Comparison of ENCODE assay signal across 1 cellular context in the genomic region with DNA sequence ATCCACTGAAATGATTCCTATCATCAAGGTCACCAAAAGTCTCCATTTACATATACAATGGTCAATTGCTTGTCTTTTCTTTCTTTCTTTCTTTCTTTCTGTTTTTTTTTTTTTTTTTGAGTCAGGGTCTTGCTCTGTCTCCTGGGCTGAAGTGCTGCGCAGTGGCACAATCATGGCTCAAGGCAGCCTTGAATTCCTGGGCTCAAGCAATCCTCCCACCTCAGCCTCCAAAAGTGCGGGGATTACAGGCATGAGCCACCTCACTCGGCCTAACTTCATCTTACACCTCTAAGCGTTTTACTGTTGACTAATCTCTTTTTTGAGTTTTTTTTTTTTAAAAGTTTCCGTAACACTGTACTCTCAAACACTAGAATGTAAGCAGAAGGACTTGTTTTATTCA.
TF ChIP-seq lines count a peak whose summit lies in the region.

No MANE protein-coding gene starts in this region.

TF ChIP-seq in WTC11, 78 proteins besides CTCF, POLR2A, EP300 and RAD21 (continued from another document):
- TF ChIP-seq, protein P1, sequence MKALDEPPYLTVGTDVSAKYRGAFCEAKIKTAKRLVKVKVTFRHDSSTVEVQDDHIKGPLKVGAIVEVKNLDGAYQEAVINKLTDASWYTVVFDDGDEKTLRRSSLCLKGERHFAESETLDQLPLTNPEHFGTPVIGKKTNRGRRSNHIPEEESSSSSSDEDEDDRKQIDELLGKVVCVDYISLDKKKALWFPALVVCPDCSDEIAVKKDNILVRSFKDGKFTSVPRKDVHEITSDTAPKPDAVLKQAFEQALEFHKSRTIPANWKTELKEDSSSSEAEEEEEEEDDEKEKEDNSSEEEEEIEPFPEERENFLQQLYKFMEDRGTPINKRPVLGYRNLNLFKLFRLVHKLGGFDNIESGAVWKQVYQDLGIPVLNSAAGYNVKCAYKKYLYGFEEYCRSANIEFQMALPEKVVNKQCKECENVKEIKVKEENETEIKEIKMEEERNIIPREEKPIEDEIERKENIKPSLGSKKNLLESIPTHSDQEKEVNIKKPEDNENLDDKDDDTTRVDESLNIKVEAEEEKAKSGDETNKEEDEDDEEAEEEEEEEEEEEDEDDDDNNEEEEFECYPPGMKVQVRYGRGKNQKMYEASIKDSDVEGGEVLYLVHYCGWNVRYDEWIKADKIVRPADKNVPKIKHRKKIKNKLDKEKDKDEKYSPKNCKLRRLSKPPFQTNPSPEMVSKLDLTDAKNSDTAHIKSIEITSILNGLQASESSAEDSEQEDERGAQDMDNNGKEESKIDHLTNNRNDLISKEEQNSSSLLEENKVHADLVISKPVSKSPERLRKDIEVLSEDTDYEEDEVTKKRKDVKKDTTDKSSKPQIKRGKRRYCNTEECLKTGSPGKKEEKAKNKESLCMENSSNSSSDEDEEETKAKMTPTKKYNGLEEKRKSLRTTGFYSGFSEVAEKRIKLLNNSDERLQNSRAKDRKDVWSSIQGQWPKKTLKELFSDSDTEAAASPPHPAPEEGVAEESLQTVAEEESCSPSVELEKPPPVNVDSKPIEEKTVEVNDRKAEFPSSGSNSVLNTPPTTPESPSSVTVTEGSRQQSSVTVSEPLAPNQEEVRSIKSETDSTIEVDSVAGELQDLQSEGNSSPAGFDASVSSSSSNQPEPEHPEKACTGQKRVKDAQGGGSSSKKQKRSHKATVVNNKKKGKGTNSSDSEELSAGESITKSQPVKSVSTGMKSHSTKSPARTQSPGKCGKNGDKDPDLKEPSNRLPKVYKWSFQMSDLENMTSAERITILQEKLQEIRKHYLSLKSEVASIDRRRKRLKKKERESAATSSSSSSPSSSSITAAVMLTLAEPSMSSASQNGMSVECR (CRISPR knock-in tag; IDR thresholded peaks at IDR 0.05; ENCODE audit: borderline replicate concordance) = no peak
TF ChIP-seq in WTC11: peak in this region for 0.
